ENCODE assay signal across 11 cellular contexts in genomic region chr11:35173620-35174278, GRCh38. TPM values are rescaled to one million over a fixed set of nuclear protein-coding genes. Genes with fewer than 3 reads are reported as not detected.
DNase-seq lines count a peak whose midpoint lies in the region; ATAC-seq, FAIRE-seq and TF ChIP-seq lines count a peak whose summit lies in the region.
"Had no signal": no experiment of that assay in that cellular context is flagged by ENCODE, and none has a peak within 500 bp of the region (broad histone marks: within the 10 kb centered on the region; RNA-seq: fewer than 3 reads in every experiment).

No MANE protein-coding gene starts in this region.

- no peak overlapping the region for H3K9ac ChIP-seq in BLaER1

- H3K4me1 ChIP-seq in BLaER1 (peaks cover 35% of the 10 kb centered on the region), ascending aorta (peaks cover 15 to 48% of the 10 kb centered on the region in 2 donors)

- H3K36me3 ChIP-seq in BLaER1 (peaks cover 68% of the 10 kb centered on the region), ascending aorta (peaks cover 20 to 24% of the 10 kb centered on the region in 2 donors)

- H3K36me3 Mint-ChIP-seq in HFFc6 (ENCODE audit: low read depth), result peaks cover 84% of the 10 kb centered on the region
- H3K36me3 Mint-ChIP-seq in natural killer cell, result peaks cover 3% of the 10 kb centered on the region

- FAIRE-seq in D721Med (lab: Jason Lieb, UNC), result no peak

- ATAC-seq in natural killer cell, result peak; percentile 37 to 53 (median 41)

- H3K4me1 Mint-ChIP-seq in HFFc6 (ENCODE audit: low read depth), result peaks cover 96% of the 10 kb centered on the region
- H3K4me1 Mint-ChIP-seq in natural killer cell, result peaks cover 88 to 93% of the 10 kb centered on the region in 2 donors

- H3K4me3 Mint-ChIP-seq in HFFc6 (peak overlapping the region; percentile 58), natural killer cell (peak overlapping the region; percentile 80)

- peak overlapping the region; percentile 72 for H3K4me2 ChIP-seq in BLaER1

- H3K9me3 ChIP-seq in BLaER1 (peaks cover 17% of the 10 kb centered on the region; the same call in 1 of the 2 replicates), ascending aorta (no peaks in the 10 kb centered on the region)

- H3K4me3 ChIP-seq in BLaER1, result no peak overlapping the region
- H3K4me3 ChIP-seq in ascending aorta, result no peak overlapping the region

- DNase-seq in HFFc6, result no peak
- no peak for DNase-seq in ascending aorta (ENCODE audit: low spot score in 2 of 2)
- no peak for DNase-seq in natural killer cell
- DNase-seq in D721Med (ENCODE audit: insufficient read length, low spot score), result no peak
- DNase-seq in medulla oblongata (ENCODE audit: extremely low spot score), result no peak
- no peak for DNase-seq in NCI-H2171 (lab: John Stamatoyannopoulos, UW)
- no peak for DNase-seq in GM03348 (ENCODE audit: low spot score)
- DNase-seq: activated CD4-positive, alpha-beta T cell treated with anti-CD3 and anti-CD28 coated beads, Interleukin-2, amount 50 U/mL, for 4 hours; effector CD4-positive, alpha-beta T cell; stimulated activated CD4-positive, alpha-beta T cell treated with anti-CD3 and anti-CD28 coated beads, Interleukin-2, amount 100 ng/mL, for 48 hours had no signal

- H3K27ac Mint-ChIP-seq in HFFc6, result peak overlapping the region; percentile 89
- peak overlapping the region; percentile 66 to 74 for H3K27ac Mint-ChIP-seq in natural killer cell

- H3K9me3 Mint-ChIP-seq in HFFc6, result no peaks in the 10 kb centered on the region
- no peaks in the 10 kb centered on the region for H3K9me3 Mint-ChIP-seq in natural killer cell

- no peaks in the 10 kb centered on the region for H3K27me3 ChIP-seq in BLaER1
- H3K27me3 ChIP-seq in ascending aorta, result no peaks in the 10 kb centered on the region

- H3K27ac ChIP-seq in BLaER1 (peak overlapping the region; percentile 33), ascending aorta (peak overlapping the region; percentile 49 to 75)

- TF ChIP-seq CTCF in HFFc6 (IDR thresholded peaks at IDR 0.05) (no peak), ascending aorta (IDR thresholded peaks at IDR 0.05) (no peak), natural killer cell (IDR thresholded peaks at IDR 0.05) (no peak), D721Med (IDR thresholded peaks at IDR 0.05; ENCODE audit: insufficient read depth, missing control alignments) (no peak)

- intact Hi-C loops in ascending aorta (cut with DNase I), result loop anchor here (5.0 kb wide), 1 partner anchor 39 kb away; no protein-coding TSS in a partner anchor
- intact Hi-C loops in natural killer cell (cut with micrococcal nuclease), result loop anchor here (1.0 to 10.0 kb wide), 3 partner anchors 7 to 73 kb away; no protein-coding TSS in a partner anchor

- H3K27me3 Mint-ChIP-seq in HFFc6 (ENCODE audit: insufficient read depth) (peaks cover 20% of the 10 kb centered on the region), natural killer cell (ENCODE audit: low read depth in 2 of 2) (no peaks in the 10 kb centered on the region)

- peaks cover 60% of the 10 kb centered on the region for H4K20me1 ChIP-seq in BLaER1

RNA-seq across cellular contexts. Expression of gene CD44, which starts 34.8 kb away (rescaled TPM):
- total RNA-seq in HFFc6 (2021; fragmentation: NEBNext Ultra II Directional; extraction: Animal tissue kit (Norgen Biotek cat#: 25700)), result 1,000 to 10,000 TPM; 1,912 to 2,221 (median 2,175) TPM
- total RNA-seq in ascending aorta (188 TPM), natural killer cell (100 to 1,000 TPM; 354 to 638 (median 490) TPM)
